Comparison of ENCODE assay signal across 1 cellular context in genomic region chr20:23867152-23867776, GRCh38.
TF ChIP-seq lines count a peak whose summit lies in the region.

No MANE protein-coding gene starts in this region.

TF ChIP-seq in IMR-90, 13 proteins besides CTCF, POLR2A, EP300 and RAD21:
- TF ChIP-seq FOS (IDR thresholded peaks at IDR 0.05; ENCODE audit: low read depth, low read length) = no peak
- no peak for TF ChIP-seq MAZ (IDR thresholded peaks at IDR 0.05; ENCODE audit: borderline replicate concordance, low read depth, low read length)
- TF ChIP-seq SMC3 (IDR thresholded peaks at IDR 0.05; ENCODE audit: low read depth, low read length) = no peak
- 0 out of 2 replicates have a peak, but pooled peaks have one; percentile 11 for TF ChIP-seq MAFK (IDR thresholded peaks at IDR 0.05; ENCODE audit: low read depth, low read length)
- no peak for TF ChIP-seq NFE2L2 (IDR thresholded peaks at IDR 0.05; ENCODE audit: low read depth, low read length)
